ENCODE assay signal across 1 cellular context in the genomic region with DNA sequence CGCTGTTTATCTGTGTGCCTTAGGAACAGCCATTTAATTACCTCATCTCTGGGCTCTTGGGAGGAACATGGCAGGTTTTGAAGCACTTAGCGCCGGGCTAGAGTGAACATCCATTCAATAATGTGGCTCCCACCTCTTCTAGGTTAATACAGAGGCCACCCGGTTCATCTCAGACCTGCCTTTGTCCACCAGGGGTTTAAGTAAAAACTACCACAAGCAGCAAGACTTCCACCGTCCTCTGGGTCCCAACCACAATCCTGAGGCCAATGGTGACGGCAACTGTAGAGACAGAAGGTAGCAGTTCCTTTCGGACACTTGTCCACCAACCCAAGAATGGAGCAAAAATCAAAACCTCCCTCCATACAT.
TF ChIP-seq lines count a peak whose summit lies in the region.

No MANE protein-coding gene starts in this region.

TF ChIP-seq in IMR-90, 13 proteins besides CTCF, POLR2A, EP300 and RAD21:
- TF ChIP-seq, protein P1, sequence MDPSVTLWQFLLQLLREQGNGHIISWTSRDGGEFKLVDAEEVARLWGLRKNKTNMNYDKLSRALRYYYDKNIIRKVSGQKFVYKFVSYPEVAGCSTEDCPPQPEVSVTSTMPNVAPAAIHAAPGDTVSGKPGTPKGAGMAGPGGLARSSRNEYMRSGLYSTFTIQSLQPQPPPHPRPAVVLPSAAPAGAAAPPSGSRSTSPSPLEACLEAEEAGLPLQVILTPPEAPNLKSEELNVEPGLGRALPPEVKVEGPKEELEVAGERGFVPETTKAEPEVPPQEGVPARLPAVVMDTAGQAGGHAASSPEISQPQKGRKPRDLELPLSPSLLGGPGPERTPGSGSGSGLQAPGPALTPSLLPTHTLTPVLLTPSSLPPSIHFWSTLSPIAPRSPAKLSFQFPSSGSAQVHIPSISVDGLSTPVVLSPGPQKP (IDR thresholded peaks at IDR 0.05; ENCODE audit: borderline replicate concordance, low read depth, low read length) = no peak
- TF ChIP-seq BHLHE40 (IDR thresholded peaks at IDR 0.05; ENCODE audit: low read depth, low read length) (no peak), MXI1 (IDR thresholded peaks at IDR 0.05; ENCODE audit: borderline replicate concordance, low read depth, low read length) (no peak), CHD1 (IDR thresholded peaks at IDR 0.05; ENCODE audit: low read depth, low read length) (no peak), MAZ (IDR thresholded peaks at IDR 0.05; ENCODE audit: borderline replicate concordance, low read depth, low read length) (no peak), MAFK (IDR thresholded peaks at IDR 0.05; ENCODE audit: low read depth, low read length) (no peak), FOS (IDR thresholded peaks at IDR 0.05; ENCODE audit: low read depth, low read length) (no peak), RCOR1 (IDR thresholded peaks at IDR 0.05; ENCODE audit: insufficient replicate concordance, low read length) (no peak), SMC3 (IDR thresholded peaks at IDR 0.05; ENCODE audit: low read depth, low read length) (no peak), CEBPB (IDR thresholded peaks at IDR 0.05; ENCODE audit: low read depth, low read length) (no peak), NFE2L2 (IDR thresholded peaks at IDR 0.05; ENCODE audit: low read depth, low read length) (no peak), RFX5 (IDR thresholded peaks at IDR 0.05; ENCODE audit: low read depth, low read length) (no peak)
- TF ChIP-seq, protein P2, sequence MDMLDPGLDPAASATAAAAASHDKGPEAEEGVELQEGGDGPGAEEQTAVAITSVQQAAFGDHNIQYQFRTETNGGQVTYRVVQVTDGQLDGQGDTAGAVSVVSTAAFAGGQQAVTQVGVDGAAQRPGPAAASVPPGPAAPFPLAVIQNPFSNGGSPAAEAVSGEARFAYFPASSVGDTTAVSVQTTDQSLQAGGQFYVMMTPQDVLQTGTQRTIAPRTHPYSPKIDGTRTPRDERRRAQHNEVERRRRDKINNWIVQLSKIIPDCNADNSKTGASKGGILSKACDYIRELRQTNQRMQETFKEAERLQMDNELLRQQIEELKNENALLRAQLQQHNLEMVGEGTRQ (IDR thresholded peaks at IDR 0.05; ENCODE audit: low read depth, low read length) = no peak
